In genomic region chr4:1618438-1618837, GRCh38 we compare ENCODE assay signal across 7 cellular contexts.
"Had no signal": no experiment of that assay in that cellular context is flagged by ENCODE, and none has a peak within 500 bp of the region (broad histone marks: within the 10 kb centered on the region; RNA-seq: fewer than 3 reads in every experiment).

No MANE protein-coding gene starts in this region.

- DNase-seq: GM23248, GOT3, H7, HCEC 1CT, HFFc6 had no signal

- H3K4me3 Mint-ChIP-seq: GM23338, HFFc6 had no signal

- H3K4me1 Mint-ChIP-seq: GM23338 had no signal

- H2AFZ ChIP-seq: GM23248, GM23338 had no signal

- H3K27ac ChIP-seq: GM23248 had no signal

- H3K4me3 ChIP-seq: GM23248, GM23338, HAP-1 had no signal

- H3K9ac ChIP-seq: GM23248 had no signal

- H3K36me3 ChIP-seq: HAP-1 had no signal

- H3K4me1 ChIP-seq: HAP-1 had no signal

- H3K4me2 ChIP-seq: GM23338 had no signal

- H3K9me3 ChIP-seq: HAP-1 had no signal

- H3K27ac Mint-ChIP-seq: GM23338, HFFc6 had no signal
